Comparison of ENCODE assay signal across 8 cellular contexts in the genomic region with DNA sequence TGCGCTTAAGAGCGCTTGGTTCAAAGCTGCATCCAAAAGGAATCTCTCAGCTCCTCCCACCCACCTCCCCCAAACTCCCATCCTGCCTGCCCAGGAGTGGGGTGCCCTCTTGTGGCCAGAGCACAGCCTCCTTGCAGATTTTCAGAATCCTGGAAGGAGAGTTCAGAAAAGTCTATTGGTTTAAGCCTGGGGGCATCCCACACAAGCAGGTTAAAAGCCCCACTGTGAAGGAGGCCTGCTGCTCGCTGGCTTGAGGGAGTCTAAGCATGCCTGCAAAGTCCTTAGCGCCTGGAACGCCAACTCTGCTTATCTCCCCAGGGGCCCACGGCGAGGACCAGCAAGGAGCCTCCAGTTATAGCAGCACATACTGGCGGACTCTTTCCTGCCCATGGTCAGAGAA.
DNase-seq lines count a peak whose midpoint lies in the region; ATAC-seq, FAIRE-seq and TF ChIP-seq lines count a peak whose summit lies in the region.

No MANE protein-coding gene starts in this region.

- DNase-seq in A549 (ENCODE audit: low read depth in 1 of 2, low spot score in 1 of 2) = peak; percentile 71 to 73
- DNase-seq in GM10266 (ENCODE audit: extremely low spot score) = peak; percentile 28
- peak; percentile 4 for DNase-seq in NCI-H748 treated with DMSO at 0.1 percent for 48 hours (lab: John Stamatoyannopoulos, UW)
- peak in 1 of 2 donors; percentile 29 for DNase-seq in foreskin keratinocyte
- no peak for DNase-seq in cerebellar nuclear complex (lab: John Stamatoyannopoulos, UW)
- DNase-seq in NCI-H774 (lab: John Stamatoyannopoulos, UW) = no peak
- no peak for DNase-seq in activated T-cell treated with anti-CD3 and anti-CD28 coated beads, Interleukin-2, amount 50 U/mL, for 4 hours

- 53% methylated on average over 8 of the region's 8 CpGs for WGBS in A549 (ENCODE audit: missing lambda C conversion rate)

- no peak overlapping the region for H3K4me2 ChIP-seq in A549

- no peaks in the 10 kb centered on the region for H3K9me3 ChIP-seq in A549

- peak; percentile 46 to 86; a peak in 4 of 6 replicates for ATAC-seq in A549
- peak; percentile 68 for ATAC-seq in foreskin keratinocyte
- no peak for ATAC-seq in GM19035 (IDR thresholded peaks at IDR 0.05; ENCODE audit: unreplicated experiment)
- ATAC-seq in activated T-cell treated with anti-CD3 and anti-CD28 coated beads, Interleukin-2, amount 50 U/mL, for 4 hours = no peak

- TF ChIP-seq EP300 in A549 (IDR thresholded peaks at IDR 0.05) = no peak

- CTCF ChIA-PET in A549 (lab: Yijun Ruan, JAX) = interaction anchor here (0.6 to 2.9 kb wide), 14 partner anchors 10 to 304 kb away, joined by 3 to 28 read pairs (median 4); no protein-coding TSS in a partner anchor

- no peaks in the 10 kb centered on the region for H3K36me3 Mint-ChIP-seq in activated T-cell treated with anti-CD3 and anti-CD28 coated beads, Interleukin-2, amount 50 U/mL, for 4 hours (ENCODE audit: insufficient read depth)

- H3K27me3 Mint-ChIP-seq in activated T-cell treated with anti-CD3 and anti-CD28 coated beads, Interleukin-2, amount 50 U/mL, for 4 hours (ENCODE audit: low read depth) = peaks cover 4% of the 10 kb centered on the region

- TF ChIP-seq RAD21 in A549 (conservative IDR thresholded peaks at IDR 0.05 in 1 of 2, IDR thresholded peaks at IDR 0.05 in 1 of 2) = peak; percentile 80 to 93

- peak overlapping the region in 1 of 2 experiments; percentile 57; a peak in 2 of 6 replicates for H3K27ac ChIP-seq in A549
- H3K27ac ChIP-seq in foreskin keratinocyte = no peak overlapping the region

- peaks cover 5% of the 10 kb centered on the region for H3K9me3 Mint-ChIP-seq in activated T-cell treated with anti-CD3 and anti-CD28 coated beads, Interleukin-2, amount 50 U/mL, for 4 hours

- no peak for TF ChIP-seq POLR2A in A549 (IDR thresholded peaks at IDR 0.05; ENCODE audit: low read length)

- FAIRE-seq in A549 (lab: Jason Lieb, UNC) = no peak

- no peak overlapping the region for H3K4me3 Mint-ChIP-seq in activated T-cell treated with anti-CD3 and anti-CD28 coated beads, Interleukin-2, amount 50 U/mL, for 4 hours

- POLR2A ChIA-PET in A549 (lab: Yijun Ruan, JAX) = no interaction called here

- H3K4me1 ChIP-seq in A549 = 0 out of 3 replicates have a peak, but pooled peaks cover 3% of the 10 kb centered on the region
- peaks cover 5% of the 10 kb centered on the region for H3K4me1 ChIP-seq in foreskin keratinocyte

- H3K4me1 Mint-ChIP-seq in activated T-cell treated with anti-CD3 and anti-CD28 coated beads, Interleukin-2, amount 50 U/mL, for 4 hours (ENCODE audit: low read depth) = no peaks in the 10 kb centered on the region

- no peaks in the 10 kb centered on the region for H3K27me3 ChIP-seq in foreskin keratinocyte

- H3K4me3 ChIP-seq in A549 = no peak overlapping the region

- TF ChIP-seq CTCF in A549 (IDR thresholded peaks at IDR 0.05) = peak; percentile 64
- peak; percentile 56 for TF ChIP-seq CTCF in GM10266 (IDR thresholded peaks at IDR 0.05; ENCODE audit: control insufficient read depth, insufficient read depth, low read depth, missing control alignments)
- peak; percentile 64 for TF ChIP-seq CTCF in foreskin keratinocyte (conservative IDR thresholded peaks at IDR 0.05)

TF ChIP-seq in A549, 52 proteins besides CTCF, POLR2A, EP300 and RAD21:
- TF ChIP-seq SMC3 (IDR thresholded peaks at IDR 0.05) = peak; percentile 83
- TF ChIP-seq HDAC2 (IDR thresholded peaks at IDR 0.05) = no peak

Comparison
In these comparisons a context has a peak if more than half of its experiments do, and no peak if none do; other contexts are left out.
1. ATAC-seq: peak in A549 (2 of 2) and foreskin keratinocyte (single experiment); none in GM19035 (single experiment) and activated T-cell treated with anti-CD3 and anti-CD28 coated beads, Interleukin-2, amount 50 U/mL, for 4 hours (0 of 2).
2. DNase-seq: peak in A549 (2 of 2), GM10266 (single experiment) and NCI-H748 treated with DMSO at 0.1 percent for 48 hours (single experiment); none in cerebellar nuclear complex (0 of 2), NCI-H774 (single experiment) and activated T-cell treated with anti-CD3 and anti-CD28 coated beads, Interleukin-2, amount 50 U/mL, for 4 hours (single experiment).
3. Peak in every context shown above with its lines, with median percentiles within 50 percentile points of each other: CTCF ChIP-seq.